ENCODE assay signal across 22 cellular contexts in the genomic region with DNA sequence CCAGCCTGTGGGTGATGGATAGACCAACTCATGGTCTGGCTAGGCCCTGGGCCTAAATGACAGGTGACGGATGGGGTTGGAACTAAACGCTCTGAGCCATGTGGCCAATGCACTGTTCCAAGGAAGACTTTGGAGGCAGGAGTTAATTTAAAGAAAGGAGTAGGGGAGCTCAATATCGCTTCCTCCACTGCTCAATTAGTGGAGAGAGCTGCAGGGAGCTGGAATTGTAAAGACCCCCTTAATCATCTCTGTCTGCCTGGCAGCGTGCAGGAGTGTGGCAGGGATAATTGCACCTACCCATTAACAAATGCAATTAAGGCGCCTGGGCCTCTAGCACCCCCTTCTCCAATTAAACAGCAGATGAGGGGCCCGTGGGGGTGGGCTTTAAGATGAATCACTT.
"Had no signal": no experiment of that assay in that cellular context is flagged by ENCODE, and none has a peak within 500 bp of the region (broad histone marks: within the 10 kb centered on the region; RNA-seq: fewer than 3 reads in every experiment).

No MANE protein-coding gene starts in this region.

- H3K27ac ChIP-seq: colonic mucosa, KMS-11, Peyer's patch, RWPE1, SJCRH30 had no signal

- H3K4me1 ChIP-seq: colonic mucosa, Peyer's patch had no signal

- H3K9ac ChIP-seq: KMS-11 had no signal

- ATAC-seq: activated CD4-positive, CD25-positive, alpha-beta regulatory T cell treated with anti-CD3 and anti-CD28 coated beads, Interleukin-2, amount 50 U/mL, for 24 hours; activated CD8-positive, alpha-beta T cell treated with anti-CD3 and anti-CD28 coated beads for 36 hours; activated T-cell treated with anti-CD3 and anti-CD28 coated beads, Interleukin-2, amount 50 U/mL, for 72 hours; SK-N-SH treated with all-trans-retinoic acid at 6 μM for 48 hours had no signal

- H3K4me3 ChIP-seq: colonic mucosa, Peyer's patch, SJCRH30 had no signal

- H3K36me3 ChIP-seq: colonic mucosa, Peyer's patch, SJCRH30 had no signal

- H3K27me3 ChIP-seq: colonic mucosa, Peyer's patch, SJCRH30 had no signal

- DNase-seq: activated CD4-positive, alpha-beta T cell treated with anti-CD3 and anti-CD28 coated beads for 4 hours; activated CD8-positive, alpha-beta memory T cell treated with anti-CD3 and anti-CD28 coated beads, Interleukin-2, amount 50 U/mL, for 4 hours; activated CD8-positive, alpha-beta T cell treated with anti-CD3 and anti-CD28 coated beads for 36 hours; activated gamma-delta T cell treated with Interleukin-2 at 50 U/mL for 16 hours; activated naive CD4-positive, alpha-beta T cell treated with anti-CD3 and anti-CD28 coated beads, Interleukin-2, amount 10 ng/mL, durations not matched to agents 7 days and 5 days; activated naive CD8-positive, alpha-beta T cell treated with anti-CD3 and anti-CD28 coated beads for 36 hours; activated T-cell treated with anti-CD3 and anti-CD28 coated beads, Interleukin-2, amount 50 U/mL, for 72 hours; caudate nucleus; colonic mucosa; MV-4-11; NCI-H1092 treated with DMSO at 0.1 percent for 48 hours; NCI-H1694 treated with DMSO at 0.1 percent for 48 hours; NCI-H2029 treated with DMSO at 0.1 percent for 48 hours; NCI-H526; Peyer's patch; Right ventricle myocardium superior; SJCRH30; SW 1271 had no signal

- H3K9me3 ChIP-seq: colonic mucosa, Peyer's patch, SJCRH30 had no signal

- H3K4me2 ChIP-seq: KMS-11 had no signal
